In the genomic region with DNA sequence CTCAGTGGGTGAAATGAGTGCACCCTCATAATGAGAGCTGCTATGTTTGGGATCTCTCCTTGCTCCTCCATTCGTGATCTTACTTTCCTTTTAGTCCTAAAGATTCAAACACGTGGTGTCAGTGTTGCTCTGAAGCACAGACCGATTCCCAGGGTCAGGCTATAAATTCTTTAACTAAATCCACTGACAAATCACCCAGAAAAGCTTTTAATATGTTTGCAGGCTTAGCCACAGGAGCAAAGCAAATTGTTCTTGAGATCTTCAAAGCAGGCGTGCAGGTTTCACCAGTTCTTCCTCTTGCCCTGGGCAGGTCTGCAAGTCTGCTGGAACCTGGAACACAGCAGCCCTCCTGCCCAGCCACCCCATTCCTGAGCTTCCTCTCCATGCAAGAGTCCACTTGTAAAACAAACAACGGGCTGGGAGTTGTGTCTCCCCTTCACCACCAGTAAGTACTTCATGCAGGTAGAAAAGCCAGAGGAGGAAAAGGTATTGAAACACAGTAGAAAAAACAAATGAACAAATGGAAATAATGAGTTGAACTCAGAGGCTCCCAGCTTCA, we compare ENCODE assay signal across 8 cellular contexts.
DNase-seq lines count a peak whose midpoint lies in the region; ATAC-seq, FAIRE-seq and TF ChIP-seq lines count a peak whose summit lies in the region.

No MANE protein-coding gene starts in this region.

- BruUV-seq in HCT116 (replicated peaks; lab: Mats Ljungman, UMichigan) (no TSS peak), K562 (replicated peaks; lab: Mats Ljungman, UMichigan) (no TSS peak)

- H3K4me3 ChIP-seq in HCT116 (replicated peaks in 1 of 2; ENCODE audit: low read depth in 1 of 2, low read length in 2 of 2) (no peak overlapping the region), K562 (no peak overlapping the region), upper lobe of left lung (peak overlapping the region in 1 of 4 donors; percentile 11)

- TF ChIP-seq POLR2A in HCT116 (IDR thresholded peaks at IDR 0.05; ENCODE audit: borderline replicate concordance, extremely low read depth, insufficient read depth, insufficient read length): no peak
- TF ChIP-seq POLR2A in K562 (conservative IDR thresholded peaks at IDR 0.05): no peak
- no peak for TF ChIP-seq POLR2A in upper lobe of left lung (IDR thresholded peaks at IDR 0.05)

- FAIRE-seq in K562 (lab: Jason Lieb, UNC): no peak

- POLR2A ChIA-PET in HCT116 (lab: Charles Lee): no interaction called here
- POLR2A ChIA-PET in K562 (lab: Yijun Ruan, JAX): interaction anchor here (0.6 to 1.4 kb wide), 5 partner anchors 9 to 338 kb away, joined by 3 to 4 read pairs (median 4); no protein-coding TSS in a partner anchor

- in situ Hi-C loops in ACHN (cut with HindIII; ENCODE audit: low pct_ligation_motif_present, low pct_unique_long_range_greater_than_20kb, low sequenced_read_pairs) (no loop called here), K562 (cut with MboI) (no loop called here)

- RAD21 ChIA-PET in HCT116 (lab: Charles Lee; ENCODE audit: low non-redundant PET in 1 of 2, low total read pairs in 2 of 2, uncharacterized antibody in 2 of 2, unreplicated experiment in 2 of 2): no interaction called here

- H3K9me3 ChIP-seq in HCT116 (ENCODE audit: control insufficient read depth in 1 of 2, insufficient read depth in 1 of 2, low read depth in 1 of 2, low read length in 2 of 2): no peaks in the 10 kb centered on the region
- no peaks in the 10 kb centered on the region for H3K9me3 ChIP-seq in K562 (replicated peaks; ENCODE audit: control insufficient read depth, insufficient read depth, low read depth, low read length)
- no peaks in the 10 kb centered on the region for H3K9me3 ChIP-seq in upper lobe of left lung

- H3K27ac ChIP-seq in HCT116 (ENCODE audit: low read depth, low read length) (no peak overlapping the region), K562 (ENCODE audit: extremely low read depth, low read depth, low read length) (no peak overlapping the region), upper lobe of left lung (peak overlapping the region; percentile 55 to 76 (median 60))

- H4K20me1 ChIP-seq in HCT116 (ENCODE audit: insufficient read depth): no peaks in the 10 kb centered on the region
- H4K20me1 ChIP-seq in K562 (replicated peaks; ENCODE audit: control insufficient read depth, insufficient read depth, low read length): no peaks in the 10 kb centered on the region

- H3K27me3 Mint-ChIP-seq in CD14-positive monocyte (ENCODE audit: low read depth in 3 of 3): peaks cover 0 to 1% (median 0%) of the 10 kb centered on the region in 3 donors

- no peaks in the 10 kb centered on the region for H3K27me3 ChIP-seq in HCT116 (ENCODE audit: insufficient read depth, low read length)
- no peaks in the 10 kb centered on the region for H3K27me3 ChIP-seq in K562 (ENCODE audit: control insufficient read depth in 2 of 2, insufficient read depth in 2 of 2, low read length in 2 of 2)
- no peaks in the 10 kb centered on the region for H3K27me3 ChIP-seq in upper lobe of left lung

- DNase-seq in ACHN (peak; percentile 52), HCT116 (ENCODE audit: low read depth, low spot score) (no peak), K562 (ENCODE audit: extremely low read depth in 1 of 4, low spot score in 3 of 4) (no peak), left kidney (ENCODE audit: low read depth, low spot score) (peak; percentile 75), upper lobe of left lung (peak in 1 of 2 donors; percentile 81), NCI-H524 treated with DMSO at 0.1 percent for 48 hours (lab: John Stamatoyannopoulos, UW) (no peak), CD14-positive monocyte (ENCODE audit: low spot score) (no peak)

- TF ChIP-seq RAD21 in HCT116 (IDR thresholded peaks at IDR 0.05; ENCODE audit: low read depth) (peak; percentile 39; the same call in 1 of the 2 replicates), K562 (CRISPR knock-in tag; conservative IDR thresholded peaks at IDR 0.05 in 1 of 2, IDR thresholded peaks at IDR 0.05 in 1 of 2) (peak; percentile 54 to 56)

- no peaks in the 10 kb centered on the region for H3K9me3 Mint-ChIP-seq in CD14-positive monocyte

- CTCF ChIA-PET in HCT116 (lab: Charles Lee) (interaction anchor here (0.9 kb wide), 1 partner anchor 249 kb away, joined by 3 read pairs; no protein-coding TSS in a partner anchor), K562 (lab: Yijun Ruan, JAX; ENCODE audit: low intra/inter-chr PET ratio) (no interaction called here)

- H3K36me3 Mint-ChIP-seq in CD14-positive monocyte: no peaks in the 10 kb centered on the region

- ATAC-seq in HCT116: no peak
- peak; percentile 74 for ATAC-seq in K562
- peak; percentile 67 to 79 for ATAC-seq in upper lobe of left lung (ENCODE audit: low FRiP score in 2 of 2)
- no peak for ATAC-seq in HG02981 (IDR thresholded peaks at IDR 0.05; ENCODE audit: unreplicated experiment)

- TF ChIP-seq CTCF in HCT116 (IDR thresholded peaks at IDR 0.05 in 2 of 3, conservative IDR thresholded peaks at IDR 0.05 in 1 of 3; ENCODE audit: borderline replicate concordance in 1 of 3, insufficient read depth in 1 of 3, low read depth in 2 of 3, low read length in 2 of 3) (no peak), K562 (IDR thresholded peaks at IDR 0.05 in 2 of 3, conservative IDR thresholded peaks at IDR 0.05 in 1 of 3; ENCODE audit: insufficient read depth in 2 of 3, low read depth in 1 of 3, low read length in 3 of 3) (peak in 2 of 3 experiments; percentile 9 to 45; a peak in 3 of 6 replicates), upper lobe of left lung (IDR thresholded peaks at IDR 0.05) (peak in 2 of 6 experiments; percentile 9 to 23), CD14-positive monocyte (IDR thresholded peaks at IDR 0.05) (no peak)

- H3K27ac Mint-ChIP-seq in CD14-positive monocyte: no peak overlapping the region

- H3K4me2 ChIP-seq in HCT116 (ENCODE audit: low read length): no peak overlapping the region
- no peak overlapping the region for H3K4me2 ChIP-seq in K562 (ENCODE audit: insufficient read depth, low read length)

- H3K4me1 ChIP-seq in HCT116 (ENCODE audit: control insufficient read depth in 1 of 2, insufficient read depth in 2 of 2, low read length in 2 of 2) (no peaks in the 10 kb centered on the region), K562 (replicated peaks in 1 of 2; ENCODE audit: control insufficient read depth in 2 of 2, insufficient read depth in 2 of 2, low read length in 2 of 2) (peaks cover 0 to 5% of the 10 kb centered on the region in 2 experiments; a peak in 3 of 5 replicates), upper lobe of left lung (peaks cover 6 to 23% (median 16%) of the 10 kb centered on the region in 4 donors)

- H2AFZ ChIP-seq in HCT116 (ENCODE audit: low read depth, low read length, poor library complexity, severe bottlenecking): no peak overlapping the region
- H2AFZ ChIP-seq in K562 (ENCODE audit: low read depth, low read length): peak overlapping the region; percentile 69

- no peaks in the 10 kb centered on the region for H3K9me2 ChIP-seq in HCT116 (ENCODE audit: insufficient read depth)

- peaks cover 14% of the 10 kb centered on the region for H3K4me1 Mint-ChIP-seq in CD14-positive monocyte

- H3K9ac ChIP-seq in HCT116 (ENCODE audit: low read length) (no peak overlapping the region), K562 (ENCODE audit: insufficient read depth in 1 of 2, low read depth in 2 of 2, low read length in 2 of 2) (no peak overlapping the region)

- 33% methylated on average over 5 of the region's 5 CpGs for WGBS in K562 (ENCODE audit: insufficient coverage, low coverage, missing lambda C conversion rate)
- WGBS in upper lobe of left lung, 2 donors: 18 to 26% methylated on average over 5 of the region's 5 CpGs

- intact Hi-C loops in HCT116 (cut with micrococcal nuclease) (no loop called here), K562 (cut with micrococcal nuclease) (loop anchor here (1.0 kb wide), 1 partner anchor 251 kb away; no protein-coding TSS in a partner anchor), CD14-positive monocyte (cut with micrococcal nuclease) (no loop called here)

- H3K36me3 ChIP-seq in HCT116 (ENCODE audit: control insufficient read depth in 1 of 2, insufficient read depth in 2 of 2, low read length in 2 of 2): no peaks in the 10 kb centered on the region
- H3K36me3 ChIP-seq in K562 (ENCODE audit: control insufficient read depth, insufficient read depth, low read length): no peaks in the 10 kb centered on the region
- no peaks in the 10 kb centered on the region for H3K36me3 ChIP-seq in upper lobe of left lung

- H3K4me3 Mint-ChIP-seq in CD14-positive monocyte: no peak overlapping the region

- H3K79me2 ChIP-seq in HCT116 (ENCODE audit: insufficient read depth, low read length) (no peaks in the 10 kb centered on the region), K562 (ENCODE audit: control insufficient read depth, insufficient read depth, low read length) (no peaks in the 10 kb centered on the region)

- TF ChIP-seq EP300 in K562 (IDR thresholded peaks at IDR 0.05; ENCODE audit: low read length) (no peak), upper lobe of left lung (IDR thresholded peaks at IDR 0.05) (peak in 1 of 4 donors; percentile 22)

- no peaks in the 10 kb centered on the region for H3K9me1 ChIP-seq in K562 (ENCODE audit: control insufficient read depth, insufficient read depth, low read length)

TF ChIP-seq in HCT116, 20 proteins besides CTCF, POLR2A, EP300 and RAD21 (continues in another document):
- TF ChIP-seq, protein P1, sequence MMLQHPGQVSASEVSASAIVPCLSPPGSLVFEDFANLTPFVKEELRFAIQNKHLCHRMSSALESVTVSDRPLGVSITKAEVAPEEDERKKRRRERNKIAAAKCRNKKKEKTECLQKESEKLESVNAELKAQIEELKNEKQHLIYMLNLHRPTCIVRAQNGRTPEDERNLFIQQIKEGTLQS (IDR thresholded peaks at IDR 0.05): no peak
- TF ChIP-seq TCF7L2 (IDR thresholded peaks at IDR 0.05; ENCODE audit: borderline replicate concordance, extremely low read depth, insufficient read depth, insufficient read length) (no peak), EZH2phosphoT487 (IDR thresholded peaks at IDR 0.05; ENCODE audit: borderline replicate concordance) (no peak), EZH2 (IDR thresholded peaks at IDR 0.05) (no peak), JUND (IDR thresholded peaks at IDR 0.05) (no peak)

TF ChIP-seq in K562, 482 proteins besides CTCF, POLR2A, EP300 and RAD21 (continues in another document):
- TF ChIP-seq, protein P2, sequence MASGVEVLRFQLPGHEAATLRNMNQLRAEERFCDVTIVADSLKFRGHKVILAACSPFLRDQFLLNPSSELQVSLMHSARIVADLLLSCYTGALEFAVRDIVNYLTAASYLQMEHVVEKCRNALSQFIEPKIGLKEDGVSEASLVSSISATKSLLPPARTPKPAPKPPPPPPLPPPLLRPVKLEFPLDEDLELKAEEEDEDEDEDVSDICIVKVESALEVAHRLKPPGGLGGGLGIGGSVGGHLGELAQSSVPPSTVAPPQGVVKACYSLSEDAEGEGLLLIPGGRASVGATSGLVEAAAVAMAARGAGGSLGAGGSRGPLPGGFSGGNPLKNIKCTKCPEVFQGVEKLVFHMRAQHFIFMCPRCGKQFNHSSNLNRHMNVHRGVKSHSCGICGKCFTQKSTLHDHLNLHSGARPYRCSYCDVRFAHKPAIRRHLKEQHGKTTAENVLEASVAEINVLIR (CRISPR knock-in tag; IDR thresholded peaks at IDR 0.05): no peak
- TF ChIP-seq GABPB1 (CRISPR knock-in tag; IDR thresholded peaks at IDR 0.05): no peak

Comparison
In these comparisons a context has a peak if more than half of its experiments do, and no peak if none do; other contexts are left out.
1. DNase-seq: peak in ACHN (single experiment) and left kidney (single experiment); none in HCT116 (single experiment), K562 (0 of 4), NCI-H524 treated with DMSO at 0.1 percent for 48 hours (single experiment) and CD14-positive monocyte (single experiment).
2. ATAC-seq: peak in K562 (single experiment) and upper lobe of left lung (2 of 2); none in HCT116 (single experiment) and HG02981 (single experiment).
3. H3K27ac ChIP-seq: peak in upper lobe of left lung (4 of 4); none in HCT116 (single experiment) and K562 (single experiment).
4. CTCF ChIP-seq: peak in K562 (2 of 3); none in HCT116 (0 of 3) and CD14-positive monocyte (single experiment).